Comparison of ENCODE assay signal across 8 cellular contexts in genomic region chr19:36489139-36489919, GRCh38. TPM values are rescaled to one million over a fixed set of nuclear protein-coding genes. Genes with fewer than 3 reads are reported as not detected.
A peak's percentile ranks its signal among the peaks of the same experiment; 100 is the strongest.
DNase-seq lines count a peak whose midpoint lies in the region; ATAC-seq and TF ChIP-seq lines count a peak whose summit lies in the region.

Gene ZNF566 (minus strand): TSS chr19:36489561. CDS start chr19:36476557, 13,004 bp downstream.

- peak; percentile 95 for DNase-seq in GM10248 (ENCODE audit: extremely low spot score)
- DNase-seq in NCI-H1105 (lab: John Stamatoyannopoulos, UW), result peak; percentile 96
- peak; percentile 95 for DNase-seq in SKM-1 treated with dmso at 0.1 percent for 144 hours (lab: John Stamatoyannopoulos, UW; ENCODE audit: unreplicated experiment)
- peak; percentile 91 for DNase-seq in activated naive CD8-positive, alpha-beta T cell treated with anti-CD3 and anti-CD28 coated beads, Interleukin-2, amount 50 U/mL, for 16 hours (ENCODE audit: low read depth, low spot score)
- peak; percentile 92 for DNase-seq in Right ventricle myocardium inferior (ENCODE audit: missing footprints)
- DNase-seq in osteocyte (ENCODE audit: extremely low spot score, unreplicated experiment), result peak; percentile 97
- DNase-seq in thoracic aorta (ENCODE audit: low spot score), result peak; percentile 81

- H3K27me3 ChIP-seq in thoracic aorta (replicated peaks; ENCODE audit: insufficient read depth), result no peaks in the 10 kb centered on the region

- TF ChIP-seq CTCF in GM10248 (IDR thresholded peaks at IDR 0.05; ENCODE audit: control extremely low read depth, extremely low read depth, low read depth, missing control alignments) (no peak), osteocyte (IDR thresholded peaks at IDR 0.05) (no peak), thoracic aorta (IDR thresholded peaks at IDR 0.05) (no peak)

- H3K4me3 ChIP-seq in thoracic aorta, result peak within 1 kb of the TSS; percentile 93

- peaks cover 6 to 12% of the 10 kb centered on the region in 2 donors for H3K4me1 ChIP-seq in thoracic aorta (ENCODE audit: control insufficient read depth in 1 of 2, low read depth in 2 of 2)

- H3K4me3 Mint-ChIP-seq in osteocyte (ENCODE audit: unreplicated experiment), result peak within 1 kb of the TSS; percentile 98

- peak; percentile 86 for ATAC-seq in HG02610 (IDR thresholded peaks at IDR 0.05; ENCODE audit: unreplicated experiment)
- ATAC-seq in Right ventricle myocardium inferior, result peak; percentile 98
- ATAC-seq in thoracic aorta (ENCODE audit: insufficient number of reproducible peaks, low FRiP score, low read depth), result peak; percentile 98

- H3K36me3 Mint-ChIP-seq in osteocyte (ENCODE audit: unreplicated experiment), result peaks cover 17% of the 10 kb centered on the region

- no peaks in the 10 kb centered on the region for H3K36me3 ChIP-seq in thoracic aorta

- no peaks in the 10 kb centered on the region for H3K9me3 ChIP-seq in thoracic aorta

- no peaks in the 10 kb centered on the region for H3K27me3 Mint-ChIP-seq in osteocyte (ENCODE audit: unreplicated experiment)

- POLR2A ChIA-PET in GM10248 (lab: Yijun Ruan, JAX), result interaction anchor here (0.5 kb wide), 1 partner anchor 103 kb away, joined by 3 read pairs; no protein-coding TSS in a partner anchor

- peaks cover 17% of the 10 kb centered on the region for H3K4me1 Mint-ChIP-seq in osteocyte (ENCODE audit: unreplicated experiment)

- H3K27ac ChIP-seq in thoracic aorta, result peak within 1 kb of the TSS; percentile 89 to 93

- peak within 1 kb of the TSS; percentile 100 for H3K27ac Mint-ChIP-seq in osteocyte (ENCODE audit: unreplicated experiment)

- CTCF ChIA-PET in GM10248 (lab: Yijun Ruan, JAX), result interaction anchor here (1.3 kb wide), 1 partner anchor 81 kb away, joined by 3 read pairs; no protein-coding TSS in a partner anchor

- H3K9me3 Mint-ChIP-seq in osteocyte (ENCODE audit: unreplicated experiment), result peaks cover 6% of the 10 kb centered on the region

- intact Hi-C loops in Right ventricle myocardium inferior (cut with DNase I), result loop anchor here (1.0 to 10.0 kb wide), 4 partner anchors 39 to 305 kb away; partner anchors contain the start of genes ZFP14, ZFP82 and ZNF260

RNA-seq across cellular contexts. Expression of gene ZNF566, which starts in this region (rescaled TPM):
- 11.5 TPM for total RNA-seq in Right ventricle myocardium inferior
- 12.1 and 13.2 TPM in 2 replicates for total RNA-seq in osteocyte
- total RNA-seq in thoracic aorta, result 10 to 100 TPM; 14.8 to 25.3 TPM

Comparison
In these comparisons a context has a peak if more than half of its experiments do, and no peak if none do; other contexts are left out.
1. Peak in every context shown above with its lines: DNase-seq, ATAC-seq, H3K4me3 ChIP-seq and H3K27ac ChIP-seq.